ENCODE assay signal across 22 cellular contexts in the genomic region with DNA sequence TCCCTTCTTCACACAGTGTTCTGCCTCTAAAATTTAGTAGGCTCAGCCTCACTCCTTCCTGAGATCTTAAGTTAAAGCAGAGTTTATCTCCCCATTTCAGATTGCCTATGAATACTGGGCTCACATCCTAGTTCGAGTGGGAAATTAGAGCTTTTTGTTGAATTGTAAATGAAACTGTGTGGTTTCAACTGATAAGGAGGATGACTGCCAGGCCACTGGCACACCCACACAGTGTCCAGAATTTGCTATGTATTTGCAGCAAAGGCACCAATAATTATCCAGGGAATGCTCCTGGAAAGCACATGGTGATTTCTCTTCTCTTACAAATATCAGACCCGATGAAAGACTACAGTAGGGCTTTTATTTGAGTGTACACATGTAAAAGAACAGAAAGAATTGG.
DNase-seq lines count a peak whose midpoint lies in the region; TF ChIP-seq lines count a peak whose summit lies in the region.
"Had no signal": no experiment of that assay in that cellular context is flagged by ENCODE, and none has a peak within 500 bp of the region (broad histone marks: within the 10 kb centered on the region; RNA-seq: fewer than 3 reads in every experiment).

No MANE protein-coding gene starts in this region.

- no peak for TF ChIP-seq POLR2A in vagina (IDR thresholded peaks at IDR 0.05)
- TF ChIP-seq POLR2A in sigmoid colon (IDR thresholded peaks at IDR 0.05), result no peak

- H3K9me3 ChIP-seq in MG63 (no peaks in the 10 kb centered on the region; the same call in 1 of the 2 replicates), vagina (no peaks in the 10 kb centered on the region), sigmoid colon (no peaks in the 10 kb centered on the region)
- H3K9me3 ChIP-seq: right lobe of liver, thoracic aorta had no signal

- H3K4me1 ChIP-seq in vagina, result no peaks in the 10 kb centered on the region
- H3K4me1 ChIP-seq in sigmoid colon, result peaks cover 0 to 4% (median 0%) of the 10 kb centered on the region in 4 donors
- H3K4me1 ChIP-seq: right lobe of liver had no signal

- 44 to 55% methylated on average over 2 of the region's 2 CpGs for WGBS in sigmoid colon, 2 donors

- DNase-seq in CMK (ENCODE audit: low read depth), result peak; percentile 45
- peak; percentile 50 for DNase-seq in MG63
- peak; percentile 23 for DNase-seq in astrocyte of the cerebellum (ENCODE audit: low read depth)
- peak; percentile 41 for DNase-seq in iris pigment epithelial cell (ENCODE audit: low read depth)
- DNase-seq in cerebellar nuclear complex (lab: John Stamatoyannopoulos, UW), result no peak
- no peak for DNase-seq in vagina (ENCODE audit: extremely low spot score in 2 of 2)
- no peak for DNase-seq in nucleus accumbens (lab: John Stamatoyannopoulos, UW)
- no peak for DNase-seq in sigmoid colon
- DNase-seq: activated CD4-positive, CD25-positive, alpha-beta regulatory T cell treated with anti-CD3 and anti-CD28 coated beads, Interleukin-2, amount 50 U/mL, for 72 hours; activated CD8-positive, alpha-beta memory T cell treated with anti-CD3 and anti-CD28 coated beads for 24 hours; activated naive CD4-positive, alpha-beta T cell treated with anti-CD3 and anti-CD28 coated beads for 36 hours; activated T-cell treated with anti-CD3 and anti-CD28 coated beads, Interleukin-2, amount 50 U/mL, for 48 hours; CD4-positive, CD25-positive, alpha-beta regulatory T cell; GDM1; hippocampal formation; islet precursor cell; MV-4-11; NCI-H2029; NK-92 treated with Interleukin-12 subunit alpha and Interleukin-12 subunit beta, amount 100 ng/mL, for 24 hours; right lobe of liver had no signal

- H3K27me3 ChIP-seq in MG63 (no peaks in the 10 kb centered on the region), vagina (no peaks in the 10 kb centered on the region), sigmoid colon (no peaks in the 10 kb centered on the region)
- H3K27me3 ChIP-seq: right lobe of liver had no signal

- no peak for TF ChIP-seq EP300 in sigmoid colon (IDR thresholded peaks at IDR 0.05)

- H3K36me3 ChIP-seq in MG63 (no peaks in the 10 kb centered on the region), vagina (no peaks in the 10 kb centered on the region), sigmoid colon (no peaks in the 10 kb centered on the region)
- H3K36me3 ChIP-seq: right lobe of liver, thoracic aorta had no signal

- TF ChIP-seq CTCF in astrocyte of the cerebellum (IDR thresholded peaks at IDR 0.05; ENCODE audit: low read depth, low read length, missing control alignments) (no peak), vagina (IDR thresholded peaks at IDR 0.05) (no peak), sigmoid colon (IDR thresholded peaks at IDR 0.05) (no peak)

- no peak overlapping the region for H3K27ac ChIP-seq in vagina
- H3K27ac ChIP-seq in sigmoid colon, result no peak overlapping the region
- H3K27ac ChIP-seq: right lobe of liver had no signal

- intact Hi-C loops in vagina (cut with DNase I), result no loop called here
- intact Hi-C loops in sigmoid colon (cut with DNase I), result no loop called here

- H3K4me3 ChIP-seq in MG63 (no peak overlapping the region), astrocyte of the cerebellum (ENCODE audit: low read depth, low read length) (no peak overlapping the region), vagina (no peak overlapping the region), sigmoid colon (no peak overlapping the region)
- H3K4me3 ChIP-seq: K562, right lobe of liver, thoracic aorta had no signal

- in situ Hi-C loops in astrocyte of the cerebellum (cut with HindIII; ENCODE audit: low sequenced_read_pairs), result no loop called here

Comparison
In these comparisons a context has a peak if more than half of its experiments do, and no peak if none do; other contexts are left out.
1. DNase-seq: peak in CMK (single experiment), MG63 (single experiment), astrocyte of the cerebellum (single experiment) and iris pigment epithelial cell (single experiment); none in cerebellar nuclear complex (0 of 2), vagina (0 of 2), nucleus accumbens (0 of 56) and sigmoid colon (single experiment).